Comparison of ENCODE assay signal across 34 cellular contexts in the genomic region with DNA sequence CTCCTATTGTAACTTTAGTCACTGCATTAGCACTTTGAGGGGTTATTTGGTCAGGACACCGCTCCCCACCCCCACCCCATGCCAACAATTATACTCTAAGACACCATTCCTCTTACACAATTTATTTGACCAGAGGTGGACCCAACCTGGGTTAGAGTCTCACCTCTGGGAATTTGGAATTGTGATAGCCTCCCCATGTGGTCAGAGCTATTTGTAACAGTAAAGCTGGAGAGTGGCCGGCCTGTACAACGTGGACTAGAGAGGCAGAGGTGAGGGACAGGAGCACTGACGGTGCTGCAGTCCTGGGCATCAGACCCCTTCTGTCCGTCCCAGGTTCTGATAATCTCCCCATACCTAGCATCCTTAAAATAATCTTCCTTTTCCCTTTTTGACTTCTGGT. TPM values are rescaled to one million over a fixed set of nuclear protein-coding genes. Genes with fewer than 3 reads are reported as not detected.
"Had no signal": no experiment of that assay in that cellular context is flagged by ENCODE, and none has a peak within 500 bp of the region (broad histone marks: within the 10 kb centered on the region; RNA-seq: fewer than 3 reads in every experiment).

No MANE protein-coding gene starts in this region.

- H3K27me3 Mint-ChIP-seq: activated B cell treated with CpG ODN at 0.5 μM for 24 hours; activated CD8-positive, alpha-beta T cell treated with anti-CD3 and anti-CD28 coated beads for 36 hours; activated naive CD8-positive, alpha-beta T cell; activated T-helper 17 cell treated with anti-CD3 and anti-CD28 coated beads, Interleukin-2, amount 50 U/mL, for 72 hours; central memory CD8-positive, alpha-beta T cell; dendritic cell treated with granulocyte-macrophage colony-stimulating factor and Interleukin-4, amounts not matched to agents 40 ng/mL and 50 ng/mL, for 4 days had no signal

- H3K36me3 ChIP-seq: brain microvascular endothelial cell, WERI-Rb-1 had no signal

- H3K9me3 Mint-ChIP-seq: activated B cell treated with CpG ODN at 0.5 μM for 24 hours; activated CD8-positive, alpha-beta T cell treated with anti-CD3 and anti-CD28 coated beads for 36 hours; activated T-cell treated with anti-CD3 and anti-CD28 coated beads, Interleukin-2, amount 50 U/mL, for 4 hours; activated T-helper 17 cell treated with anti-CD3 and anti-CD28 coated beads, Interleukin-2, amount 50 U/mL, for 72 hours; central memory CD8-positive, alpha-beta T cell; dendritic cell treated with granulocyte-macrophage colony-stimulating factor and Interleukin-4, amounts not matched to agents 40 ng/mL and 50 ng/mL, for 4 days; T-helper 1 cell treated with Interleukin-12 subunit alpha and Interleukin-12 subunit beta and Interleukin-4 antibody, amounts not matched to agents 30 μg/mL and 1 μg/mL, for 36 hours; T-helper 2 cell treated with Interferon-gamma antibody and Interleukin-4, amounts not matched to agents 5 μg/mL and 100 μg/mL, for 36 hours had no signal

- H3K27me3 ChIP-seq: brain microvascular endothelial cell, dorsolateral prefrontal cortex, esophagus muscularis mucosa, foreskin keratinocyte, gastrocnemius medialis, heart left ventricle had no signal

- DNase-seq: activated B cell treated with CpG ODN at 0.5 μM for 24 hours; activated CD4-positive, alpha-beta T cell treated with anti-CD3 and anti-CD28 coated beads for 48 hours; activated CD4-positive, alpha-beta T cell treated with anti-CD3 and anti-CD28 coated beads, Interleukin-2, amount 50 U/mL, for 1 hour; activated CD4-positive, alpha-beta T cell treated with anti-CD3 and anti-CD28 coated beads, Interleukin-2, amount 50 U/mL, for 48 hours; activated CD8-positive, alpha-beta memory T cell treated with anti-CD3 and anti-CD28 coated beads for 24 hours; activated CD8-positive, alpha-beta T cell treated with anti-CD3 and anti-CD28 coated beads for 36 hours; activated effector memory CD4-positive, alpha-beta T cell treated with Interleukin-2 at 50 U/mL for 16 hours; activated gamma-delta T cell treated with Interleukin-2 at 50 U/mL for 16 hours; activated naive CD4-positive, alpha-beta T cell treated with anti-CD3 and anti-CD28 coated beads, Interleukin-2, amount 50 U/mL, for 16 hours; activated naive CD4-positive, alpha-beta T cell treated with Interleukin-2 at 50 U/mL for 16 hours; activated T-cell treated with anti-CD3 and anti-CD28 coated beads, Interleukin-2, amount 50 U/mL, for 4 hours; amniotic stem cell; anterior cingulate cortex; brain microvascular endothelial cell; dorsolateral prefrontal cortex; effector memory CD4-positive, alpha-beta T cell; erythroblast; foreskin keratinocyte; gastrocnemius medialis; glutamatergic neuron; heart left ventricle; T1000; WERI-Rb-1 had no signal

- H3K4me3 Mint-ChIP-seq: activated B cell treated with CpG ODN at 0.5 μM for 24 hours; activated CD8-positive, alpha-beta T cell treated with anti-CD3 and anti-CD28 coated beads for 36 hours; activated naive CD8-positive, alpha-beta T cell; activated T-cell treated with anti-CD3 and anti-CD28 coated beads, Interleukin-2, amount 50 U/mL, for 4 hours; activated T-helper 17 cell treated with anti-CD3 and anti-CD28 coated beads, Interleukin-2, amount 50 U/mL, for 72 hours; central memory CD8-positive, alpha-beta T cell; dendritic cell treated with granulocyte-macrophage colony-stimulating factor and Interleukin-4, amounts not matched to agents 40 ng/mL and 50 ng/mL, for 4 days; T-helper 1 cell treated with Interleukin-12 subunit alpha and Interleukin-12 subunit beta and Interleukin-4 antibody, amounts not matched to agents 30 μg/mL and 1 μg/mL, for 36 hours; T-helper 2 cell treated with Interferon-gamma antibody and Interleukin-4, amounts not matched to agents 5 μg/mL and 100 μg/mL, for 36 hours had no signal

- H3K4me1 ChIP-seq: foreskin keratinocyte, gastrocnemius medialis had no signal

- H3K27ac ChIP-seq: brain microvascular endothelial cell, esophagus muscularis mucosa, foreskin keratinocyte, gastrocnemius medialis, heart left ventricle, WERI-Rb-1 had no signal

- H3K9me3 ChIP-seq: esophagus muscularis mucosa, gastrocnemius medialis, heart left ventricle had no signal

- H3K27ac Mint-ChIP-seq: activated CD8-positive, alpha-beta T cell treated with anti-CD3 and anti-CD28 coated beads for 36 hours; activated naive CD8-positive, alpha-beta T cell; activated T-helper 17 cell treated with anti-CD3 and anti-CD28 coated beads, Interleukin-2, amount 50 U/mL, for 72 hours; dendritic cell treated with granulocyte-macrophage colony-stimulating factor and Interleukin-4, amounts not matched to agents 40 ng/mL and 50 ng/mL, for 4 days; T-helper 2 cell treated with Interferon-gamma antibody and Interleukin-4, amounts not matched to agents 5 μg/mL and 100 μg/mL, for 36 hours had no signal

- ATAC-seq: gastrocnemius medialis had no signal

- H3K4me3 ChIP-seq: coronary artery, dorsolateral prefrontal cortex, esophagus muscularis mucosa, gastrocnemius medialis, heart left ventricle had no signal

RNA-seq across cellular contexts. Expression of a gene that starts 56.4 kb away (rescaled TPM):
- total RNA-seq: bronchial epithelial cell had no signal

RNA-seq across cellular contexts. Expression of a gene that starts 57.1 kb away (rescaled TPM):
- total RNA-seq: bronchial epithelial cell, cardiac septum, cerebellum, foreskin keratinocyte, gastrocnemius medialis had no signal
- polyA plus RNA-seq: foreskin keratinocyte had no signal
